ENCODE assay signal across 8 cellular contexts in the genomic region with DNA sequence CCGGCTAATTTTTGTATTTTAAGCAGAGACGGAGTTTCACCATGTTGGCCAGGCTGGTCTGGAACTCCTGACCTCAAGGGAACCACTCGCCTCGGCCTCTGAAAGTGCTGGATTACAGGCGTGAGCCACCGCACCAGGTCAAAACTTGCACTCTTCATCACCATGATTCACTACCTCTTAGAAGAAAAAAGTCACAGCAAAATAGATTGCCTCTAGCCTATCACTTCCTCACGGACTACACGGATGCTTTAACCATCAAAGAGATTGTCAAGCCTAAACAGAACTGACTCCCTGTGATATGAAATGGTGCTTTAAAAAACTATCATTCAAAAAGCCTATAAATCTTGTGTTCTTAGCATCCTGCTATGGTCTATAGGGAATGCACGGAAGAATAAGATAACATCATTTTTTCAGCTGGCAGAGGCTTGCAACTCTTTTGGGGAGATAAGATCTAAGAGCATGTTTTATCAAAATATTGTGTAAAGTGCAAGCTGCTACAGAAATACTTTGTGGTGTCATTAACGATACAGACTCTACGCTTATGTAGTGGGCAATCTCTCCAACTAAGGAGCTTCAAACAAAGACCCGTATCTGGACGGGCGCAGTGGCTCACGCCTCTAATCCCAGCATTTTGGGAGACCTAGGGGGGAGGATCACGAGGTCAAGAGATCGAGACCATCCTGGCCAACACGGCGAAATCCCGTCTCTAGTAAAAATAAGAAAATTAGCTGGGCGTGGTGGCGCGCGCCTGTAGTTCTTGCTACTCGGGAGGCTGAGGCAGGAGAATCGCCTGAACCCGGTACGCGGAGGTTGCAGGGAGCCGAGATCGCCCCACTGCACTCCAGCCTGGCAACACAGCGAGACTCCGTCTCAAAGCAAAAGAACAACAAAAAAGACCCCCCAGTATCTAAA. TPM values are rescaled to one million over a fixed set of nuclear protein-coding genes. Genes with fewer than 3 reads are reported as not detected.
DNase-seq lines count a peak whose midpoint lies in the region; ATAC-seq, FAIRE-seq and TF ChIP-seq lines count a peak whose summit lies in the region.

No MANE protein-coding gene starts in this region.

- H3K9ac ChIP-seq in mammary epithelial cell (ENCODE audit: insufficient read depth, low read length) = peak overlapping the region; percentile 74
- peak overlapping the region; percentile 58 for H3K9ac ChIP-seq in muscle layer of colon (ENCODE audit: low read length)

- H2AFZ ChIP-seq in mammary epithelial cell (ENCODE audit: low read depth, low read length) = peak overlapping the region; percentile 84

- intact Hi-C loops in mammary epithelial cell (cut with micrococcal nuclease) = no loop called here

- no TSS peak for BruUV-seq in mammary epithelial cell (replicated peaks; lab: Mats Ljungman, UMichigan)

- peak overlapping the region; percentile 97 for H3K4me3 ChIP-seq in BE2C (ENCODE audit: low read depth, low read length)
- peak overlapping the region; percentile 76 to 99 (median 99) for H3K4me3 ChIP-seq in mammary epithelial cell (replicated peaks in 1 of 3; ENCODE audit: insufficient read depth in 1 of 3, low read depth in 2 of 3, low read length in 3 of 3)
- peak overlapping the region; percentile 92 to 100 for H3K4me3 ChIP-seq in muscle layer of colon (ENCODE audit: low read depth in 1 of 2, low read length in 2 of 2)

- CTCF ChIA-PET in mammary epithelial cell (lab: Charles Lee; ENCODE audit: low non-redundant PET) = no interaction called here

- H3K4me1 ChIP-seq in BE2C (no peaks in the 10 kb centered on the region), mammary epithelial cell (ENCODE audit: insufficient read depth, low read length) (peaks cover 8% of the 10 kb centered on the region), muscle layer of colon (ENCODE audit: insufficient read depth, low read length) (peaks cover 38% of the 10 kb centered on the region)

- TF ChIP-seq CTCF in BE2C (IDR thresholded peaks at IDR 0.05; ENCODE audit: low read depth, low read length) (no peak), mammary epithelial cell (conservative IDR thresholded peaks at IDR 0.05 in 1 of 2, IDR thresholded peaks at IDR 0.05 in 1 of 2; ENCODE audit: extremely low read depth in 1 of 2, insufficient read depth in 1 of 2, low read depth in 1 of 2, low read length in 2 of 2) (no peak)

- dilution Hi-C loops in mammary epithelial cell (cut with HindIII; ENCODE audit: low sequenced_read_pairs) = no loop called here

- H3K27ac ChIP-seq in KOPT-K1 (ENCODE audit: low read depth, low read length, poor library complexity, severe bottlenecking) = peak overlapping the region; percentile 79
- H3K27ac ChIP-seq in mammary epithelial cell (ENCODE audit: insufficient read depth, low read depth, low read length) = peak overlapping the region; percentile 66
- H3K27ac ChIP-seq in muscle layer of colon (ENCODE audit: low read depth, low read length) = peak overlapping the region; percentile 95

- DNase-seq in BE2C (no peak), mammary epithelial cell (peak; percentile 42), urothelium cell line (ENCODE audit: low spot score) (no peak), kidney glomerular epithelial cell (lab: John Stamatoyannopoulos, UW) (no peak)

- no peaks in the 10 kb centered on the region for H4K20me1 ChIP-seq in mammary epithelial cell (ENCODE audit: insufficient read depth, low read length)

- peak overlapping the region; percentile 95 for H3K4me2 ChIP-seq in mammary epithelial cell (ENCODE audit: insufficient read depth, low read depth, low read length)

- ATAC-seq in HG03175 (IDR thresholded peaks at IDR 0.05; ENCODE audit: unreplicated experiment) = no peak
- no peak for ATAC-seq in GM18517 (IDR thresholded peaks at IDR 0.05; ENCODE audit: unreplicated experiment)

- H3K27me3 ChIP-seq in BE2C = no peaks in the 10 kb centered on the region
- no peaks in the 10 kb centered on the region for H3K27me3 ChIP-seq in mammary epithelial cell (ENCODE audit: insufficient read depth, low read length)
- H3K27me3 ChIP-seq in muscle layer of colon (ENCODE audit: control insufficient read depth in 1 of 2, insufficient read depth in 2 of 2, low read length in 2 of 2) = no peaks in the 10 kb centered on the region

- WGBS in mammary epithelial cell (ENCODE audit: low coverage, missing lambda C conversion rate) = 14% methylated on average over 18 of the region's 33 CpGs

- no peaks in the 10 kb centered on the region for H3K9me3 ChIP-seq in BE2C
- H3K9me3 ChIP-seq in KOPT-K1 (ENCODE audit: insufficient read depth, low read length, poor library complexity, severe bottlenecking) = no peaks in the 10 kb centered on the region
- no peaks in the 10 kb centered on the region for H3K9me3 ChIP-seq in mammary epithelial cell (replicated peaks; ENCODE audit: insufficient read depth, low read length)
- H3K9me3 ChIP-seq in muscle layer of colon (ENCODE audit: low read length) = no peaks in the 10 kb centered on the region

- H3K36me3 ChIP-seq in BE2C (peaks cover 22% of the 10 kb centered on the region), KOPT-K1 (ENCODE audit: insufficient read depth, low read length) (peaks cover 32% of the 10 kb centered on the region), mammary epithelial cell (ENCODE audit: insufficient read depth, low read length) (no peaks in the 10 kb centered on the region), muscle layer of colon (ENCODE audit: insufficient read depth, low read length) (peaks cover 5% of the 10 kb centered on the region)

- in situ Hi-C loops in mammary epithelial cell (cut with MboI; ENCODE audit: low sequenced_read_pairs in 2 of 2) = no loop called here

- H3K79me2 ChIP-seq in mammary epithelial cell (ENCODE audit: insufficient read depth, low read length) = peaks cover 85% of the 10 kb centered on the region

- no peak for FAIRE-seq in urothelium cell line (lab: Jason Lieb, UNC)

RNA-seq across cellular contexts. Expression of gene TFB2M, which starts 1.0 kb away (rescaled TPM):
- 28.1 TPM for polyA plus RNA-seq in BE2C (2012; ENCODE audit: insufficient read depth, insufficient read length, low read depth)
- total RNA-seq in mammary epithelial cell = 10 to 100 TPM; 13.8 to 16.0 TPM
- 13.7 TPM for polyA plus RNA-seq in mammary epithelial cell
- polyA minus RNA-seq in mammary epithelial cell = 2.2 TPM

RNA-seq across cellular contexts. Expression of gene CNST, which starts 1.2 kb away (rescaled TPM):
- 20.5 TPM for polyA plus RNA-seq in BE2C (2012; ENCODE audit: insufficient read depth, insufficient read length, low read depth)
- 10 to 100 TPM; 12.0 to 14.9 TPM for total RNA-seq in mammary epithelial cell
- polyA plus RNA-seq in mammary epithelial cell = 5.6 TPM
- polyA minus RNA-seq in mammary epithelial cell = 0.98 TPM

RNA-seq across cellular contexts. Expression of gene SMYD3, which starts 58.0 kb away (rescaled TPM):
- 149 TPM for polyA plus RNA-seq in BE2C (2012; ENCODE audit: insufficient read depth, insufficient read length, low read depth)
- 10 to 100 TPM; 16.5 to 23.5 TPM for total RNA-seq in mammary epithelial cell
- 19.3 TPM for polyA plus RNA-seq in mammary epithelial cell
- not detected for polyA minus RNA-seq in mammary epithelial cell
